Comparison of ENCODE assay signal across 8 cellular contexts in the genomic region with DNA sequence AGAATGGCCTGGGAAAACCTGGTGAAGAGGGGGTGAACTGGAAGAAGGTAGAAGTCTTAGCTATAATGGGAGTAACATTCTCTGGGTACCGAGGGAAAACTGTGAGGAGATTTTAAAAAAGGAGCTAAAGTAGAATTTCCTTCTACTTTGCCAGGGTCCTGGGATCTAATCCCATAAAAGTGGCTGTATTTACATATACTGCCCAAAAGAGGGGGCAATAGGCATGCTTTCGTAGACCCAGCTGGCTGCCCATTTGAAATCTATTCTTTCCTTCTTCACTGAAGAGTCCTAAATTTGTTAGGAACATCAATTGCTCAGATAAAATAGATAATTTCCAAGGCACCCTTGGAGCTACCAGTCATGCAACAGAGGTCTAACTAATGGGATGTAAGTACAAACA.
DNase-seq lines count a peak whose midpoint lies in the region; ATAC-seq and TF ChIP-seq lines count a peak whose summit lies in the region.

No MANE protein-coding gene starts in this region.

- H3K4me1 ChIP-seq in RWPE2 (ENCODE audit: insufficient read depth, poor library complexity, severe bottlenecking), result no peaks in the 10 kb centered on the region

- H3K36me3 ChIP-seq in RWPE2 (ENCODE audit: low read depth), result peaks cover 48% of the 10 kb centered on the region

- H3K9me3 ChIP-seq in RWPE2 (ENCODE audit: severe bottlenecking), result no peaks in the 10 kb centered on the region

- no peak overlapping the region for H3K27ac ChIP-seq in RWPE2 (ENCODE audit: poor library complexity, severe bottlenecking)

- peak; percentile 49; the same call in 2 of the 3 replicates for ATAC-seq in RWPE2 (ENCODE audit: low read depth)

- no peak overlapping the region for H3K4me3 ChIP-seq in RWPE2 (ENCODE audit: severe bottlenecking)

- H3K27me3 ChIP-seq in RWPE2 (ENCODE audit: insufficient read depth, poor library complexity, severe bottlenecking), result no peaks in the 10 kb centered on the region

- peak; percentile 52 for TF ChIP-seq CTCF in AG09319 (IDR thresholded peaks at IDR 0.05; ENCODE audit: low read depth, low read length)
- peak; percentile 41 for TF ChIP-seq CTCF in GM10266 (IDR thresholded peaks at IDR 0.05; ENCODE audit: control insufficient read depth, insufficient read depth, low read depth, missing control alignments)
- TF ChIP-seq CTCF in RWPE2 (IDR thresholded peaks at IDR 0.05; ENCODE audit: poor library complexity, severe bottlenecking), result peak; percentile 65

- no peak for DNase-seq in AG09319 (ENCODE audit: extremely low read depth, low read depth)
- DNase-seq in GM10266 (ENCODE audit: extremely low spot score), result no peak
- DNase-seq in RWPE2 (ENCODE audit: low spot score), result no peak
- DNase-seq in globus pallidus (ENCODE audit: low spot score), result peak; percentile 37
- no peak for DNase-seq in nucleus accumbens (lab: John Stamatoyannopoulos, UW)
- DNase-seq in T-helper 1 cell, result no peak
- DNase-seq in activated CD8-positive, alpha-beta memory T cell treated with anti-CD3 and anti-CD28 coated beads for 24 hours, result no peak
- no peak for DNase-seq in GDM1 (lab: John Stamatoyannopoulos, UW)
